Comparison of ENCODE assay signal across 8 cellular contexts in the genomic region with DNA sequence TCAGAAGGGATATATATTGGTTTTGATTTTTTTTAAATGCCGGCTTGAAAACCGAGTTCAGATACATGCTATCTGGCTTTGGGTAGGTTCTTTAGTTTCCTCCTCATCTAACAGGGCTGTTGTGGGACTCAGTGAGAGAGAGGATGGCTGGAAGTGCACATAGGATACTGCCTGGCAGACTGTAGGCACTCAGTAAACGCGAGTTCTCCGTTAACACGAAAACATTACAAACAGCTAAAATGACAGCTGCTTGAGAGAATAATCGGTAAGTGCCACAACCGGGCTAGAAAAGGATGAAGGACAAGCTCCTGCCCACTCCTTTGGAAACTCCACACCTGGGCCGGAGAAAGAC. TPM values are rescaled to one million over a fixed set of nuclear protein-coding genes. Genes with fewer than 3 reads are reported as not detected.
DNase-seq lines count a peak whose midpoint lies in the region; ATAC-seq and TF ChIP-seq lines count a peak whose summit lies in the region.

No MANE protein-coding gene starts in this region.

- in situ Hi-C loops in gastrocnemius medialis (cut with MboI; ENCODE audit: low sequenced_read_pairs in 4 of 4), result loop anchor here in 1 of 4 donors (25.0 kb wide), 1 partner anchor 289 kb away; the partner anchor contains the start of gene TPBGL

- no peak for TF ChIP-seq CTCF in WTC11 (IDR thresholded peaks at IDR 0.05)
- TF ChIP-seq CTCF in cardiac muscle cell (IDR thresholded peaks at IDR 0.05; ENCODE audit: low read depth, low read length), result no peak
- TF ChIP-seq CTCF in gastrocnemius medialis (IDR thresholded peaks at IDR 0.05 in 4 of 5, conservative IDR thresholded peaks at IDR 0.05 in 1 of 5), result no peak

- peak overlapping the region; percentile 94 for H3K4me3 Mint-ChIP-seq in activated T-cell treated with anti-CD3 and anti-CD28 coated beads, Interleukin-2, amount 50 U/mL, for 4 hours
- peak overlapping the region; percentile 99 for H3K4me3 Mint-ChIP-seq in WTC11

- H3K36me3 ChIP-seq in cardiac muscle cell (no peaks in the 10 kb centered on the region), gastrocnemius medialis (no peaks in the 10 kb centered on the region)

- no peak for TF ChIP-seq POLR2A in gastrocnemius medialis (IDR thresholded peaks at IDR 0.05)

- no peaks in the 10 kb centered on the region for H3K9me3 Mint-ChIP-seq in activated T-cell treated with anti-CD3 and anti-CD28 coated beads, Interleukin-2, amount 50 U/mL, for 4 hours
- no peaks in the 10 kb centered on the region for H3K9me3 Mint-ChIP-seq in WTC11

- H3K36me3 Mint-ChIP-seq in activated T-cell treated with anti-CD3 and anti-CD28 coated beads, Interleukin-2, amount 50 U/mL, for 4 hours (ENCODE audit: insufficient read depth), result peaks cover 13% of the 10 kb centered on the region
- H3K36me3 Mint-ChIP-seq in WTC11, result peaks cover 6% of the 10 kb centered on the region; the same call in 1 of the 2 replicates

- H3K4me3 ChIP-seq in cardiac muscle cell (peak overlapping the region; percentile 87), gastrocnemius medialis (peak overlapping the region; percentile 81 to 94 (median 89))

- no peak for DNase-seq in activated T-cell treated with anti-CD3 and anti-CD28 coated beads, Interleukin-2, amount 50 U/mL, for 4 hours
- no peak for DNase-seq in activated T-cell treated with anti-CD3 and anti-CD28 coated beads, Interleukin-2, amount 50 U/mL, for 48 hours
- DNase-seq in WTC11 (ENCODE audit: low spot score) (no peak), cardiac muscle cell (ENCODE audit: low read depth in 1 of 2, low spot score in 1 of 2) (peak in 1 of 2 donors; percentile 33), gastrocnemius medialis (no peak)
- no peak for DNase-seq in stimulated activated naive CD4-positive, alpha-beta T cell treated with Interleukin-2 at 50 U/mL for 16 hours (lab: John Stamatoyannopoulos, UW)
- no peak for DNase-seq in effector CD4-positive, alpha-beta T cell

- peak overlapping the region; percentile 95 for H3K27ac Mint-ChIP-seq in WTC11

- no peaks in the 10 kb centered on the region for H3K9me3 ChIP-seq in cardiac muscle cell (ENCODE audit: low read depth)
- no peaks in the 10 kb centered on the region for H3K9me3 ChIP-seq in gastrocnemius medialis

- CTCF ChIA-PET in WTC11 (lab: Charles Lee), result interaction anchor here (1.0 to 2.1 kb wide), 3 partner anchors 18 to 74 kb away, joined by 3 to 6 read pairs (median 5); no protein-coding TSS in a partner anchor

- peaks cover 35% of the 10 kb centered on the region for H3K4me1 Mint-ChIP-seq in activated T-cell treated with anti-CD3 and anti-CD28 coated beads, Interleukin-2, amount 50 U/mL, for 4 hours (ENCODE audit: low read depth)
- peaks cover 17% of the 10 kb centered on the region for H3K4me1 Mint-ChIP-seq in WTC11

- peak overlapping the region; percentile 76 for H3K27ac ChIP-seq in cardiac muscle cell
- H3K27ac ChIP-seq in gastrocnemius medialis, result peak overlapping the region; percentile 92 to 97 (median 92)

- H3K27me3 Mint-ChIP-seq in activated T-cell treated with anti-CD3 and anti-CD28 coated beads, Interleukin-2, amount 50 U/mL, for 4 hours (ENCODE audit: low read depth), result no peaks in the 10 kb centered on the region
- no peaks in the 10 kb centered on the region for H3K27me3 Mint-ChIP-seq in WTC11 (ENCODE audit: low read depth)

- intact Hi-C loops in gastrocnemius medialis (cut with DNase I; ENCODE audit: low total_unique reads), result loop anchor here (2.0 kb wide), 1 partner anchor 40 kb away; the partner anchor contains the start of gene NEU3

- POLR2A ChIA-PET in WTC11 (lab: Charles Lee), result interaction anchor here (0.5 to 2.0 kb wide), 4 partner anchors 18 to 628 kb away, joined by 3 to 8 read pairs (median 4); partner anchors contain the start of gene NEU3

- no peaks in the 10 kb centered on the region for H3K27me3 ChIP-seq in cardiac muscle cell
- H3K27me3 ChIP-seq in gastrocnemius medialis, result no peaks in the 10 kb centered on the region

- peaks cover 24% of the 10 kb centered on the region for H3K4me1 ChIP-seq in cardiac muscle cell (ENCODE audit: low read depth)
- H3K4me1 ChIP-seq in gastrocnemius medialis, result peaks cover 39 to 41% of the 10 kb centered on the region in 2 donors

- peak; percentile 13 to 17 for ATAC-seq in activated T-cell treated with anti-CD3 and anti-CD28 coated beads, Interleukin-2, amount 50 U/mL, for 4 hours
- peak; percentile 8 for ATAC-seq in HG03097 (IDR thresholded peaks at IDR 0.05; ENCODE audit: low FRiP score, unreplicated experiment)
- peak; percentile 11 for ATAC-seq in WTC11
- peak; percentile 23 to 41 for ATAC-seq in gastrocnemius medialis

TF ChIP-seq in WTC11, 78 proteins besides CTCF, POLR2A, EP300 and RAD21:
- TF ChIP-seq JUN (CRISPR knock-in tag; IDR thresholded peaks at IDR 0.05) (0 out of 2 replicates have a peak, but pooled peaks have one; percentile 31), FOXJ3 (CRISPR knock-in tag; IDR thresholded peaks at IDR 0.05; ENCODE audit: borderline replicate concordance) (no peak)
TF ChIP-seq in WTC11: peak in this region for 1.

RNA-seq across cellular contexts. Expression of gene XRRA1, which starts 0.4 kb away (rescaled TPM):
- 1 to 10 TPM; 6.5 to 8.6 (median 7.1) TPM for total RNA-seq in activated T-cell treated with anti-CD3 and anti-CD28 coated beads, Interleukin-2, amount 50 U/mL, for 4 hours
- total RNA-seq in WTC11 (2021) (10.0 to 12.2 TPM (median 10.4 TPM) in 3 replicates), cardiac muscle cell (15.2 and 35.9 TPM in 2 replicates), gastrocnemius medialis (10 to 100 TPM in 1 of 4 donors, 1 to 10 TPM in 3; 7.8 to 16.8 (median 8.8) TPM)
- polyA plus RNA-seq in cardiac muscle cell, result 16.0 and 20.2 TPM in 2 replicates

RNA-seq across cellular contexts. Expression of gene SPCS2, which starts 0.5 kb away (rescaled TPM):
- total RNA-seq in activated T-cell treated with anti-CD3 and anti-CD28 coated beads, Interleukin-2, amount 50 U/mL, for 4 hours, result 100 to 1,000 TPM; 128 to 142 (median 132) TPM
- total RNA-seq in WTC11 (2021) (116 to 132 TPM (median 116 TPM) in 3 replicates), cardiac muscle cell (38.1 and 48.5 TPM in 2 replicates), gastrocnemius medialis (10 to 100 TPM; 16.9 to 38.3 (median 22.8) TPM)
- 333 and 430 TPM in 2 replicates for polyA plus RNA-seq in cardiac muscle cell

RNA-seq across cellular contexts. Expression of gene NEU3, which starts 40.2 kb away (rescaled TPM):
- 10 to 100 TPM; 11.7 to 13.4 (median 11.8) TPM for total RNA-seq in activated T-cell treated with anti-CD3 and anti-CD28 coated beads, Interleukin-2, amount 50 U/mL, for 4 hours
- total RNA-seq in WTC11 (2021) (13.5 to 16.4 TPM (median 15.9 TPM) in 3 replicates), cardiac muscle cell (9.7 and 14.3 TPM in 2 replicates), gastrocnemius medialis (10 to 100 TPM; 11.0 to 20.6 (median 18.3) TPM)
- 3.5 and 4.4 TPM in 2 replicates for polyA plus RNA-seq in cardiac muscle cell
